8 cellular contexts compared by ENCODE assay signal in the genomic region with DNA sequence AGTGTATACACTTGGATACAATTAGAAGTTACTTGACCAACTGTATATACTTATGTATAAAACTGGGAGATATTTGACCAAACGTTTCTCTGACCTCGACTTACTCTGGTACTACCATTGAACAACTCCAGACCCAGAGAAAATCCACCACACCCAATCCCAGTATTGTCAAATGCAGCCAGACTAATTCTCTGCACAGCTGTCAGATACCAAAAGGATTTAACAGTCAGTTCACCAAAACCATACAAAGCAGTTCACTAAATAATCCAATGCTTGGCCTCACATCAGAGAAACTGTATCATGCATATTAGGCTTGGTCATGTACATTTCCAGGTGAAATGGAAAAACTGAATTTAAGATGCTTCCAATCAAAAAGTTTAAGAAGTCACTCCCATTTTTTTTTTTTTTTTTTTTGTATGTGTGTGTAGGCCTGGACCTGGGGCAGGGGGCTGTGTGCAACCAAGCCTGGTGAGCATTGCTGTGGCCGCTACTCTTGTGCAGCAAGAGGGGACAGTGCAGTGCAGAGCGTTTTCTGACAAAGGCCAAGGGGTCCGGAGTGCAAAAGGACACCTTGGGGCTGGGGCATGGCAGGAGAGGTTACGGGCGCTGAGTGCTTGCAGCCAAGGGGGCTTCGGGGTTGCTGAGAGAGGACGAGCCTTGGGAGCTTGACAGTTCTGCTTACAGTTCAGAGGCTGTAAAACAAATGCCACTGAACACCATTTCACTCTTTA. TPM values are rescaled to one million over a fixed set of nuclear protein-coding genes. Genes with fewer than 3 reads are reported as not detected.
DNase-seq lines count a peak whose midpoint lies in the region; ATAC-seq and TF ChIP-seq lines count a peak whose summit lies in the region.

No MANE protein-coding gene starts in this region.

- H3K9ac ChIP-seq in HUES64 (ENCODE audit: low read depth, low read length): peak overlapping the region; percentile 94; the same call in 1 of the 2 replicates
- H3K9ac ChIP-seq in mammary epithelial cell (ENCODE audit: insufficient read depth, low read length): peak overlapping the region; percentile 77

- dilution Hi-C loops in mammary epithelial cell (cut with HindIII; ENCODE audit: low sequenced_read_pairs): no loop called here

- no TSS peak for BruUV-seq in A673 (replicated peaks; lab: Mats Ljungman, UMichigan)
- no TSS peak for BruUV-seq in mammary epithelial cell (replicated peaks; lab: Mats Ljungman, UMichigan)

- POLR2A ChIA-PET in A673 (lab: Charles Lee; ENCODE audit: low non-redundant PET): no interaction called here

- H3K36me3 ChIP-seq in A673 (ENCODE audit: insufficient read depth, low read length, poor library complexity, severe bottlenecking): no peaks in the 10 kb centered on the region
- H3K36me3 ChIP-seq in HUES64 (ENCODE audit: insufficient read depth, low read length): no peaks in the 10 kb centered on the region
- no peaks in the 10 kb centered on the region for H3K36me3 ChIP-seq in mammary epithelial cell (ENCODE audit: insufficient read depth, low read length)
- H3K36me3 ChIP-seq in muscle layer of duodenum (ENCODE audit: control insufficient read depth in 1 of 2, insufficient read depth in 2 of 2, low read length in 2 of 2): peaks cover 0 to 4% of the 10 kb centered on the region in 2 donors

- H3K4me3 ChIP-seq in A673 (ENCODE audit: low read depth, low read length, poor library complexity, severe bottlenecking): peak overlapping the region; percentile 88
- peak overlapping the region; percentile 85 for H3K4me3 ChIP-seq in HUES64 (ENCODE audit: low read length)
- H3K4me3 ChIP-seq in mammary epithelial cell (replicated peaks in 1 of 3; ENCODE audit: insufficient read depth in 1 of 3, low read depth in 2 of 3, low read length in 3 of 3): peak overlapping the region; percentile 52 to 95 (median 90)
- peak overlapping the region; percentile 76 to 95 for H3K4me3 ChIP-seq in muscle layer of duodenum (ENCODE audit: low read depth in 1 of 2, low read length in 2 of 2)

- CTCF ChIA-PET in A673 (lab: Charles Lee): no interaction called here
- CTCF ChIA-PET in mammary epithelial cell (lab: Charles Lee; ENCODE audit: low non-redundant PET): interaction anchor here (0.6 kb wide), 1 partner anchor 167 kb away, joined by 6 read pairs; no protein-coding TSS in a partner anchor

- TF ChIP-seq CTCF in A673 (conservative IDR thresholded peaks at IDR 0.05; ENCODE audit: low read depth, low read length): no peak
- no peak for TF ChIP-seq CTCF in mammary epithelial cell (conservative IDR thresholded peaks at IDR 0.05 in 1 of 2, IDR thresholded peaks at IDR 0.05 in 1 of 2; ENCODE audit: extremely low read depth in 1 of 2, insufficient read depth in 1 of 2, low read depth in 1 of 2, low read length in 2 of 2)

- peak overlapping the region; percentile 90 for H3K4me2 ChIP-seq in mammary epithelial cell (ENCODE audit: insufficient read depth, low read depth, low read length)

- H3K9me3 ChIP-seq in A673 (ENCODE audit: low read depth, low read length, poor library complexity, severe bottlenecking) (no peaks in the 10 kb centered on the region), HUES64 (ENCODE audit: insufficient read depth, low read depth, low read length) (no peaks in the 10 kb centered on the region), mammary epithelial cell (replicated peaks; ENCODE audit: insufficient read depth, low read length) (no peaks in the 10 kb centered on the region), muscle layer of duodenum (ENCODE audit: control insufficient read depth in 1 of 2, low read length in 2 of 2) (no peaks in the 10 kb centered on the region)

- H2AFZ ChIP-seq in mammary epithelial cell (ENCODE audit: low read depth, low read length): no peak overlapping the region

- peaks cover 89% of the 10 kb centered on the region for H3K79me2 ChIP-seq in mammary epithelial cell (ENCODE audit: insufficient read depth, low read length)

- intact Hi-C loops in A673 (cut with micrococcal nuclease; ENCODE audit: unreplicated experiment): no loop called here
- intact Hi-C loops in mammary epithelial cell (cut with micrococcal nuclease): loop anchor here (5.0 kb wide), 3 partner anchors 93 to 582 kb away; a partner anchor contains a TSS

- peaks cover 17% of the 10 kb centered on the region for H3K4me1 ChIP-seq in A673 (ENCODE audit: insufficient read depth, low read length, poor library complexity, severe bottlenecking)
- peaks cover 14% of the 10 kb centered on the region for H3K4me1 ChIP-seq in HUES64 (ENCODE audit: insufficient read depth, low read length)
- peaks cover 19% of the 10 kb centered on the region for H3K4me1 ChIP-seq in mammary epithelial cell (ENCODE audit: insufficient read depth, low read length)
- H3K4me1 ChIP-seq in muscle layer of duodenum (ENCODE audit: control insufficient read depth in 1 of 2, insufficient read depth in 2 of 2, low read length in 2 of 2): peaks cover 15 to 41% of the 10 kb centered on the region in 2 donors

- WGBS in HUES64: 68% methylated on average over 9 of the region's 9 CpGs
- WGBS in mammary epithelial cell (ENCODE audit: low coverage, missing lambda C conversion rate): 45% methylated on average over 9 of the region's 9 CpGs

- no peak for ATAC-seq in GM21619 (IDR thresholded peaks at IDR 0.05; ENCODE audit: unreplicated experiment)
- no peak for ATAC-seq in GM19452 (IDR thresholded peaks at IDR 0.05; ENCODE audit: unreplicated experiment)

- no peak for DNase-seq in A673 (ENCODE audit: low spot score)
- DNase-seq in mammary epithelial cell: no peak
- DNase-seq in DMS79 (lab: John Stamatoyannopoulos, UW): no peak
- DNase-seq in NCI-H510A treated with DMSO at 0.1 percent for 48 hours (lab: John Stamatoyannopoulos, UW): no peak

- peak overlapping the region; percentile 92 for H3K27ac ChIP-seq in A673 (ENCODE audit: low read depth, low read length, poor library complexity, severe bottlenecking)
- no peak overlapping the region for H3K27ac ChIP-seq in HUES64 (ENCODE audit: low read depth, low read length)
- H3K27ac ChIP-seq in mammary epithelial cell (ENCODE audit: insufficient read depth, low read depth, low read length): peak overlapping the region; percentile 78
- H3K27ac ChIP-seq in muscle layer of duodenum (ENCODE audit: low read length): peak overlapping the region; percentile 91

- no peaks in the 10 kb centered on the region for H3K27me3 ChIP-seq in A673 (replicated peaks; ENCODE audit: insufficient read depth, low read depth, low read length, poor library complexity)
- no peaks in the 10 kb centered on the region for H3K27me3 ChIP-seq in HUES64 (ENCODE audit: insufficient read depth, low read length)
- no peaks in the 10 kb centered on the region for H3K27me3 ChIP-seq in mammary epithelial cell (ENCODE audit: insufficient read depth, low read length)
- H3K27me3 ChIP-seq in muscle layer of duodenum (ENCODE audit: low read depth, low read length): no peaks in the 10 kb centered on the region

- no peaks in the 10 kb centered on the region for H4K20me1 ChIP-seq in mammary epithelial cell (ENCODE audit: insufficient read depth, low read length)

- in situ Hi-C loops in mammary epithelial cell (cut with MboI; ENCODE audit: low sequenced_read_pairs in 2 of 2): no loop called here

RNA-seq across cellular contexts. Expression of a gene that starts 1.4 kb away (rescaled TPM):
- total RNA-seq in A673 (2021): 54.4 and 55.1 TPM in 2 replicates
- 40.5 TPM for polyA plus RNA-seq in HUES64 (2013, experiment 1 of 2)
- polyA plus RNA-seq in HUES64 (2013, experiment 2 of 2): 40.6 TPM
- 10 to 100 TPM; 43.5 to 43.7 TPM for total RNA-seq in mammary epithelial cell
- 22.9 TPM for polyA plus RNA-seq in mammary epithelial cell
- polyA minus RNA-seq in mammary epithelial cell: 26.6 TPM

RNA-seq across cellular contexts. Expression of a gene that starts 1.8 kb away (rescaled TPM):
- total RNA-seq in A673 (2021) (4.3 and 5.3 TPM in 2 replicates), mammary epithelial cell (1 to 10 TPM; 1.5 to 1.7 TPM)
- polyA plus RNA-seq in HUES64 (2013, experiment 1 of 2): 5.2 TPM
- 7.0 TPM for polyA plus RNA-seq in HUES64 (2013, experiment 2 of 2)
- polyA plus RNA-seq in mammary epithelial cell: 1.5 TPM
- polyA minus RNA-seq in mammary epithelial cell: 5.4 TPM
